Comparison of ENCODE assay signal across 8 cellular contexts in genomic region chr12:57229634-57230380, GRCh38.
DNase-seq lines count a peak whose midpoint lies in the region; ATAC-seq and TF ChIP-seq lines count a peak whose summit lies in the region.

TSS of gene SHMT2 (plus strand) at chr12:57229711. CDS start at chr12:57229779, 68 bp downstream.

- peak within 1 kb of the TSS; percentile 67 for H3K4me3 ChIP-seq in AG09309 (ENCODE audit: control insufficient read depth, low read depth, low read length)

- peak; percentile 85 for DNase-seq in AG09309 (ENCODE audit: low read depth)
- DNase-seq in NCI-H524 (lab: John Stamatoyannopoulos, UW): peak; percentile 90 to 97
- DNase-seq in activated CD4-positive, alpha-beta T cell treated with anti-CD3 and anti-CD28 coated beads for 24 hours (ENCODE audit: low read depth in 2 of 2): peak; percentile 88 to 93
- DNase-seq in kidney tubule cell (ENCODE audit: low spot score): peak; percentile 95
- peak; percentile 76 to 86 for DNase-seq in stimulated activated CD4-positive, alpha-beta T cell treated with anti-CD3 and anti-CD28 coated beads, Interleukin-1b, Interleukin-23, amount 100 ng/mL, for 1 hour (ENCODE audit: low read depth in 2 of 2)

- H3K27ac ChIP-seq in cingulate gyrus (ENCODE audit: low read depth, low read length): peak within 1 kb of the TSS; percentile 72

- no peak for TF ChIP-seq CTCF in AG09309 (IDR thresholded peaks at IDR 0.05; ENCODE audit: control insufficient read depth, insufficient read depth, low read depth, low read length, missing control alignments)

- ATAC-seq in GM19035 (IDR thresholded peaks at IDR 0.05; ENCODE audit: unreplicated experiment) (peak; percentile 67), HG03432 (IDR thresholded peaks at IDR 0.05; ENCODE audit: unreplicated experiment) (peak; percentile 63)

Comparison
In these comparisons a context has a peak if more than half of its experiments do, and no peak if none do; other contexts are left out.
1. Peak in every context shown above with its lines: DNase-seq, ATAC-seq, H3K4me3 ChIP-seq and H3K27ac ChIP-seq.